ENCODE assay signal across 20 cellular contexts in genomic region chr13:88617176-88617575, GRCh38.
"Had no signal": no experiment of that assay in that cellular context is flagged by ENCODE, and none has a peak within 500 bp of the region (broad histone marks: within the 10 kb centered on the region; RNA-seq: fewer than 3 reads in every experiment).

No MANE protein-coding gene starts in this region.

- DNase-seq: activated CD4-positive, alpha-beta T cell treated with anti-CD3 and anti-CD28 coated beads for 4 hours; activated CD8-positive, alpha-beta memory T cell treated with anti-CD3 and anti-CD28 coated beads, Interleukin-2, amount 50 U/mL, for 4 hours; activated CD8-positive, alpha-beta T cell treated with anti-CD3 and anti-CD28 coated beads for 36 hours; activated gamma-delta T cell treated with Interleukin-2 at 50 U/mL for 16 hours; activated naive CD4-positive, alpha-beta T cell treated with anti-CD3 and anti-CD28 coated beads, Interleukin-2, amount 10 ng/mL, durations not matched to agents 7 days and 5 days; activated naive CD8-positive, alpha-beta T cell treated with anti-CD3 and anti-CD28 coated beads for 36 hours; activated T-cell treated with anti-CD3 and anti-CD28 coated beads, Interleukin-2, amount 50 U/mL, for 72 hours; brain microvascular endothelial cell; cerebellar nuclear complex; KG1; NCI-H1092; NCI-H1436 treated with DMSO at 0.1 percent for 48 hours; NCI-H2107; NCI-H510A treated with DMSO at 0.1 percent for 48 hours; NCI-H774; NK-92 treated with Interleukin-12 subunit alpha and Interleukin-12 subunit beta, amount 100 ng/mL, for 24 hours; OCI-M1; Right ventricle myocardium superior had no signal

- H3K27me3 ChIP-seq: brain microvascular endothelial cell, SJSA1 had no signal

- H3K4me1 ChIP-seq: SJSA1 had no signal

- H3K9me3 ChIP-seq: SJSA1 had no signal

- H3K4me3 ChIP-seq: SJSA1 had no signal

- H3K27ac ChIP-seq: brain microvascular endothelial cell, RWPE1, SJSA1 had no signal

- H3K36me3 ChIP-seq: brain microvascular endothelial cell, SJSA1 had no signal
